22 cellular contexts compared by ENCODE assay signal in genomic region chr18:7307586-7307985, GRCh38.
"Had no signal": no experiment of that assay in that cellular context is flagged by ENCODE, and none has a peak within 500 bp of the region (broad histone marks: within the 10 kb centered on the region; RNA-seq: fewer than 3 reads in every experiment).

No MANE protein-coding gene starts in this region.

- H3K36me3 Mint-ChIP-seq: immature natural killer cell; naive thymus-derived CD4-positive, alpha-beta T cell; stimulated activated memory B cell treated with anti-CD40 and anti-IgM and Interleukin-4, amounts not matched to agents 10 μg/mL and 1 μg/mL and 100 μg/mL, for 72 hours had no signal

- ATAC-seq: esophagus mucosa; gastrocnemius medialis; naive thymus-derived CD4-positive, alpha-beta T cell; right lobe of liver; stimulated activated memory B cell treated with anti-CD40 and anti-IgM and Interleukin-4, amounts not matched to agents 10 μg/mL and 1 μg/mL and 100 μg/mL, for 72 hours had no signal

- H3K36me3 ChIP-seq: gastrocnemius medialis, ovary, right lobe of liver, spleen, transverse colon had no signal

- H3K4me3 ChIP-seq: gastrocnemius medialis, lung, ovary, right lobe of liver, spleen, testis, transverse colon had no signal

- H3K27me3 Mint-ChIP-seq: progenitor cell of endocrine pancreas; stimulated activated naive CD8-positive, alpha-beta T cell treated with anti-CD3 and anti-CD28 coated beads, Interleukin-15, Interleukin-2, amounts not matched to agents 100 ng/mL and 50 ng/mL, for 24 hours had no signal

- H3K27ac Mint-ChIP-seq: immature natural killer cell; naive thymus-derived CD4-positive, alpha-beta T cell; nephron progenitor cell; stimulated activated memory B cell treated with anti-CD40 and anti-IgM and Interleukin-4, amounts not matched to agents 10 μg/mL and 1 μg/mL and 100 μg/mL, for 72 hours; stimulated activated naive CD8-positive, alpha-beta T cell treated with anti-CD3 and anti-CD28 coated beads, Interleukin-15, Interleukin-2, amounts not matched to agents 100 ng/mL and 50 ng/mL, for 24 hours had no signal

- DNase-seq: effector memory CD4-positive, alpha-beta T cell; gastrocnemius medialis; glutamatergic neuron; immature natural killer cell; left ventricle myocardium superior; mesenchymal stem cell; midbrain; naive thymus-derived CD4-positive, alpha-beta T cell; nephron progenitor cell; ovary; right lobe of liver; spleen; stimulated activated CD4-positive, alpha-beta T cell treated with anti-CD3 and anti-CD28 coated beads, Interleukin-15, amount 100 ng/mL, for 24 hours; stimulated activated CD4-positive, alpha-beta T cell treated with anti-CD3 and anti-CD28 coated beads, Interleukin-1b, Interleukin-23, amount 100 ng/mL, for 48 hours; stimulated activated CD4-positive, alpha-beta T cell treated with anti-CD3 and anti-CD28 coated beads, Interleukin-4, amount 100 ng/mL, for 24 hours; testis; transverse colon had no signal

- H3K27ac ChIP-seq: gastrocnemius medialis, ovary, right lobe of liver, spleen, testis had no signal

- H3K4me1 ChIP-seq: gastrocnemius medialis, right lobe of liver, spleen, testis, transverse colon had no signal

- H3K4me1 Mint-ChIP-seq: immature natural killer cell; naive thymus-derived CD4-positive, alpha-beta T cell; stimulated activated memory B cell treated with anti-CD40 and anti-IgM and Interleukin-4, amounts not matched to agents 10 μg/mL and 1 μg/mL and 100 μg/mL, for 72 hours had no signal

- H3K9me3 ChIP-seq: gastrocnemius medialis, ovary, right lobe of liver, testis had no signal

- H3K27me3 ChIP-seq: gastrocnemius medialis, ovary, right lobe of liver, spleen, testis, transverse colon had no signal

- H3K4me3 Mint-ChIP-seq: immature natural killer cell; naive thymus-derived CD4-positive, alpha-beta T cell; nephron progenitor cell; stimulated activated memory B cell treated with anti-CD40 and anti-IgM and Interleukin-4, amounts not matched to agents 10 μg/mL and 1 μg/mL and 100 μg/mL, for 72 hours; stimulated activated naive CD8-positive, alpha-beta T cell treated with anti-CD3 and anti-CD28 coated beads, Interleukin-15, Interleukin-2, amounts not matched to agents 100 ng/mL and 50 ng/mL, for 24 hours had no signal
